Comparison of ENCODE assay signal across 43 cellular contexts in the genomic region with DNA sequence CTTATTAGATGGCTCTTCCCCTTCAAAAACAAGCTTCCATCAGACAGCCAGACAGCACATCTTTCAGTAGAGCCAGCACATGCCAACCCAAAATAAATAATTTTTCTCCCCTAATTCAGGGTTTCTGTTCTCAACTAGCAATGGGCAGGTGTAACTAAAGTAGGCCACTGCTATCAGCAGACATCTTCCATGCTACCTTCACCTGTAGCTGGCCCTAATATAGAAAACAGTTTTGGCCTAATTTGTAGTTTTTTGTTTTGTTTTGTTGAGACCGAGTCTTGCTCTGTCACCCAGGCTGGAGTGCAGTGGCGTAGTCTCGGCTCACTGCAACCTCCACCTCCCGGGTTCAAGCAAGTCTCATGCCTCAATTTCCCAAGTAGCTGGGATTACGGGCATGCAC. TPM values are rescaled to one million over a fixed set of nuclear protein-coding genes. Genes with fewer than 3 reads are reported as not detected.
"Had no signal": no experiment of that assay in that cellular context is flagged by ENCODE, and none has a peak within 500 bp of the region (broad histone marks: within the 10 kb centered on the region; RNA-seq: fewer than 3 reads in every experiment).

No MANE protein-coding gene starts in this region.

- DNase-seq: activated effector memory CD4-positive, alpha-beta T cell treated with anti-CD3 and anti-CD28 coated beads, Interleukin-2, amount 50 U/mL, for 16 hours; activated effector memory CD4-positive, alpha-beta T cell treated with Interleukin-2 at 50 U/mL for 16 hours; activated gamma-delta T cell; activated gamma-delta T cell treated with Interleukin-2 at 50 U/mL for 16 hours; activated naive CD4-positive, alpha-beta T cell; activated naive CD4-positive, alpha-beta T cell treated with anti-CD3 and anti-CD28 coated beads for 36 hours; activated naive CD4-positive, alpha-beta T cell treated with anti-CD3 and anti-CD28 coated beads, Interleukin-2, amount 10 ng/mL, durations not matched to agents 7 days and 5 days; activated naive CD4-positive, alpha-beta T cell treated with anti-CD3 and anti-CD28 coated beads, Interleukin-2, amount 50 U/mL, for 16 hours; activated naive CD4-positive, alpha-beta T cell treated with Interleukin-2 at 50 U/mL for 16 hours; activated naive CD8-positive, alpha-beta T cell treated with anti-CD3 and anti-CD28 coated beads for 36 hours; activated naive CD8-positive, alpha-beta T cell treated with anti-CD3 and anti-CD28 coated beads, Interleukin-2, amount 10 ng/mL, durations not matched to agents 7 days and 5 days; activated naive CD8-positive, alpha-beta T cell treated with anti-CD3 and anti-CD28 coated beads, Interleukin-2, amount 50 U/mL, for 24 hours; activated T-cell treated with anti-CD3 and anti-CD28 coated beads, Interleukin-2, amount 50 U/mL, for 48 hours; activated T-cell treated with anti-CD3 and anti-CD28 coated beads, Interleukin-2, amount 50 U/mL, for 72 hours; adrenal gland; amniotic stem cell; amygdala; anterior cingulate cortex; aorta; body of pancreas; brain microvascular endothelial cell; caudate nucleus; central memory CD4-positive, alpha-beta T cell; cerebellar nuclear complex; colonic mucosa had no signal

- H3K9me3 Mint-ChIP-seq: activated naive CD4-positive, alpha-beta T cell treated with anti-CD3 and anti-CD28 coated beads for 36 hours; activated naive CD4-positive, alpha-beta T cell treated with anti-CD3 and anti-CD28 coated beads, Interleukin-2, amount 10 ng/mL, durations not matched to agents 7 days and 5 days; activated naive CD4-positive, alpha-beta T cell treated with anti-CD3 and anti-CD28 coated beads, Interleukin-2, amount 50 U/mL, for 24 hours; activated naive CD4-positive, alpha-beta T cell treated with anti-CD3 and anti-CD28 coated beads, Interleukin-2, amount 50 U/mL, for 72 hours; activated naive CD8-positive, alpha-beta T cell treated with anti-CD3 and anti-CD28 coated beads for 36 hours; activated naive CD8-positive, alpha-beta T cell treated with anti-CD3 and anti-CD28 coated beads, Interleukin-2, amount 10 ng/mL, durations not matched to agents 7 days and 5 days; activated naive CD8-positive, alpha-beta T cell treated with anti-CD3 and anti-CD28 coated beads, Interleukin-2, amount 50 U/mL, for 24 hours; activated T-cell treated with anti-CD3 and anti-CD28 coated beads, Interleukin-2, amount 50 U/mL, for 72 hours; activated T-helper 1 cell treated with anti-CD3 and anti-CD28 coated beads, Interleukin-12 subunit alpha, Interleukin-12 subunit beta, Interleukin-2, Interleukin-4 antibody, amounts not matched to agents 30 ng/mL and 10 ng/mL and 1 ng/mL, durations not matched to agents 14 hours and 24 hours and 36 hours; activated T-helper 17 cell treated with anti-CD3 and anti-CD28 coated beads, Interleukin-2, amount 50 U/mL, for 72 hours; activated T-helper 2 cell treated with anti-CD3 and anti-CD28 coated beads, Interferon-gamma antibody, Interleukin-2, Interleukin-4, amounts not matched to agents 10 μg/mL and 5 μg/mL and 100 μg/mL, durations not matched to agents 14 hours and 24 hours and 36 hours; brain; central memory CD8-positive, alpha-beta T cell had no signal

- H3K4me1 ChIP-seq: adrenal gland, ascending aorta, body of pancreas, breast epithelium, colonic mucosa had no signal

- H3K9me3 ChIP-seq: adrenal gland, ascending aorta, body of pancreas, breast epithelium, colonic mucosa had no signal

- H3K27ac Mint-ChIP-seq: activated naive CD4-positive, alpha-beta T cell treated with anti-CD3 and anti-CD28 coated beads for 36 hours; activated naive CD4-positive, alpha-beta T cell treated with anti-CD3 and anti-CD28 coated beads, Interleukin-2, amount 10 ng/mL, durations not matched to agents 7 days and 5 days; activated naive CD4-positive, alpha-beta T cell treated with anti-CD3 and anti-CD28 coated beads, Interleukin-2, amount 50 U/mL, for 24 hours; activated naive CD4-positive, alpha-beta T cell treated with anti-CD3 and anti-CD28 coated beads, Interleukin-2, amount 50 U/mL, for 72 hours; activated naive CD8-positive, alpha-beta T cell; activated naive CD8-positive, alpha-beta T cell treated with anti-CD3 and anti-CD28 coated beads for 36 hours; activated naive CD8-positive, alpha-beta T cell treated with anti-CD3 and anti-CD28 coated beads, Interleukin-2, amount 10 ng/mL, durations not matched to agents 7 days and 5 days; activated naive CD8-positive, alpha-beta T cell treated with anti-CD3 and anti-CD28 coated beads, Interleukin-2, amount 50 U/mL, for 24 hours; activated T-cell treated with anti-CD3 and anti-CD28 coated beads, Interleukin-2, amount 50 U/mL, for 72 hours; activated T-helper 1 cell treated with anti-CD3 and anti-CD28 coated beads, Interleukin-12 subunit alpha, Interleukin-12 subunit beta, Interleukin-2, Interleukin-4 antibody, amounts not matched to agents 30 ng/mL and 10 ng/mL and 1 ng/mL, durations not matched to agents 14 hours and 24 hours and 36 hours; activated T-helper 17 cell treated with anti-CD3 and anti-CD28 coated beads, Interleukin-2, amount 50 U/mL, for 72 hours; activated T-helper 2 cell treated with anti-CD3 and anti-CD28 coated beads, Interferon-gamma antibody, Interleukin-2, Interleukin-4, amounts not matched to agents 10 μg/mL and 5 μg/mL and 100 μg/mL, durations not matched to agents 14 hours and 24 hours and 36 hours; brain had no signal

- FAIRE-seq: astrocyte, bronchial epithelial cell, colon had no signal

- H3K4me3 Mint-ChIP-seq: activated naive CD4-positive, alpha-beta T cell treated with anti-CD3 and anti-CD28 coated beads for 36 hours; activated naive CD4-positive, alpha-beta T cell treated with anti-CD3 and anti-CD28 coated beads, Interleukin-2, amount 10 ng/mL, durations not matched to agents 7 days and 5 days; activated naive CD4-positive, alpha-beta T cell treated with anti-CD3 and anti-CD28 coated beads, Interleukin-2, amount 50 U/mL, for 24 hours; activated naive CD8-positive, alpha-beta T cell; activated naive CD8-positive, alpha-beta T cell treated with anti-CD3 and anti-CD28 coated beads for 36 hours; activated naive CD8-positive, alpha-beta T cell treated with anti-CD3 and anti-CD28 coated beads, Interleukin-2, amount 10 ng/mL, durations not matched to agents 7 days and 5 days; activated naive CD8-positive, alpha-beta T cell treated with anti-CD3 and anti-CD28 coated beads, Interleukin-2, amount 50 U/mL, for 24 hours; activated T-cell treated with anti-CD3 and anti-CD28 coated beads, Interleukin-2, amount 50 U/mL, for 72 hours; activated T-helper 1 cell treated with anti-CD3 and anti-CD28 coated beads, Interleukin-12 subunit alpha, Interleukin-12 subunit beta, Interleukin-2, Interleukin-4 antibody, amounts not matched to agents 30 ng/mL and 10 ng/mL and 1 ng/mL, durations not matched to agents 14 hours and 24 hours and 36 hours; activated T-helper 17 cell treated with anti-CD3 and anti-CD28 coated beads, Interleukin-2, amount 50 U/mL, for 72 hours; brain; central memory CD8-positive, alpha-beta T cell had no signal

- H3K27me3 ChIP-seq: adrenal gland, ascending aorta, body of pancreas, cardiac muscle cell, colonic mucosa had no signal

- H3K4me1 Mint-ChIP-seq: activated naive CD4-positive, alpha-beta T cell treated with anti-CD3 and anti-CD28 coated beads, Interleukin-2, amount 10 ng/mL, durations not matched to agents 7 days and 5 days; activated naive CD4-positive, alpha-beta T cell treated with anti-CD3 and anti-CD28 coated beads, Interleukin-2, amount 50 U/mL, for 24 hours; activated naive CD8-positive, alpha-beta T cell treated with anti-CD3 and anti-CD28 coated beads for 36 hours; activated naive CD8-positive, alpha-beta T cell treated with anti-CD3 and anti-CD28 coated beads, Interleukin-2, amount 10 ng/mL, durations not matched to agents 7 days and 5 days; activated naive CD8-positive, alpha-beta T cell treated with anti-CD3 and anti-CD28 coated beads, Interleukin-2, amount 50 U/mL, for 24 hours; activated T-helper 17 cell treated with anti-CD3 and anti-CD28 coated beads, Interleukin-2, amount 50 U/mL, for 72 hours; brain; central memory CD8-positive, alpha-beta T cell had no signal

- H3K27me3 Mint-ChIP-seq: brain had no signal

- H3K27ac ChIP-seq: adrenal gland, ascending aorta, body of pancreas, brain microvascular endothelial cell, breast epithelium, cardiac muscle cell, colonic mucosa had no signal

- ATAC-seq: activated naive CD4-positive, alpha-beta T cell treated with anti-CD3 and anti-CD28 coated beads, Interleukin-2, amount 50 U/mL, for 72 hours; activated naive CD8-positive, alpha-beta T cell treated with anti-CD3 and anti-CD28 coated beads, Interleukin-2, amount 50 U/mL, for 24 hours; activated T-cell treated with anti-CD3 and anti-CD28 coated beads, Interleukin-2, amount 50 U/mL, for 72 hours; activated T-helper 17 cell treated with anti-CD3 and anti-CD28 coated beads, Interleukin-2, amount 50 U/mL, for 72 hours; body of pancreas had no signal

- H3K36me3 Mint-ChIP-seq: activated naive CD4-positive, alpha-beta T cell treated with anti-CD3 and anti-CD28 coated beads, Interleukin-2, amount 10 ng/mL, durations not matched to agents 7 days and 5 days; activated naive CD4-positive, alpha-beta T cell treated with anti-CD3 and anti-CD28 coated beads, Interleukin-2, amount 50 U/mL, for 24 hours; activated naive CD4-positive, alpha-beta T cell treated with anti-CD3 and anti-CD28 coated beads, Interleukin-2, amount 50 U/mL, for 72 hours; activated naive CD8-positive, alpha-beta T cell; activated naive CD8-positive, alpha-beta T cell treated with anti-CD3 and anti-CD28 coated beads for 36 hours; activated naive CD8-positive, alpha-beta T cell treated with anti-CD3 and anti-CD28 coated beads, Interleukin-2, amount 10 ng/mL, durations not matched to agents 7 days and 5 days; brain had no signal

- H3K36me3 ChIP-seq: adrenal gland, ascending aorta, brain microvascular endothelial cell, breast epithelium, cardiac muscle cell, colonic mucosa had no signal

- H3K4me3 ChIP-seq: adrenal gland, ascending aorta, body of pancreas, breast epithelium, cardiac muscle cell, colonic mucosa had no signal

RNA-seq across cellular contexts. Expression of gene EFCAB3, which starts 29.2 kb away (rescaled TPM):
- total RNA-seq: activated naive CD4-positive, alpha-beta T cell treated with anti-CD3 and anti-CD28 coated beads for 36 hours; activated naive CD4-positive, alpha-beta T cell treated with anti-CD3 and anti-CD28 coated beads, Interleukin-2, amount 50 U/mL, for 72 hours; activated naive CD8-positive, alpha-beta T cell treated with anti-CD3 and anti-CD28 coated beads for 36 hours; activated naive CD8-positive, alpha-beta T cell treated with anti-CD3 and anti-CD28 coated beads, Interleukin-2, amount 10 ng/mL, durations not matched to agents 7 days and 5 days; activated T-cell treated with anti-CD3 and anti-CD28 coated beads, Interleukin-2, amount 50 U/mL, for 72 hours; adrenal gland; aorta; ascending aorta; astrocyte; body of pancreas; breast epithelium; bronchial epithelial cell; cardiac muscle cell; cardiac septum; cerebellum; chondrocyte; colonic mucosa had no signal
- polyA plus RNA-seq: adipose tissue, adrenal gland, aorta, cardiac muscle cell had no signal
